19 cellular contexts compared by ENCODE assay signal in genomic region chr15:101185770-101186169, GRCh38.
DNase-seq lines count a peak whose midpoint lies in the region; ATAC-seq and TF ChIP-seq lines count a peak whose summit lies in the region.
"Had no signal": no experiment of that assay in that cellular context is flagged by ENCODE, and none has a peak within 500 bp of the region (broad histone marks: within the 10 kb centered on the region; RNA-seq: fewer than 3 reads in every experiment).

No MANE protein-coding gene starts in this region.

- H3K27me3 Mint-ChIP-seq in activated T-helper 1 cell treated with anti-CD3 and anti-CD28 coated beads, Interleukin-12 subunit alpha, Interleukin-12 subunit beta, Interleukin-2, Interleukin-4 antibody, amounts not matched to agents 30 ng/mL and 10 ng/mL and 1 ng/mL, durations not matched to agents 14 hours and 24 hours and 36 hours (ENCODE audit: insufficient read depth): no peaks in the 10 kb centered on the region

- no peak overlapping the region for H3K23ac ChIP-seq in mesendoderm (ENCODE audit: low read length)

- H4K5ac ChIP-seq in mesendoderm (ENCODE audit: low read length): no peak overlapping the region

- no peaks in the 10 kb centered on the region for H3K9me3 Mint-ChIP-seq in activated T-helper 1 cell treated with anti-CD3 and anti-CD28 coated beads, Interleukin-12 subunit alpha, Interleukin-12 subunit beta, Interleukin-2, Interleukin-4 antibody, amounts not matched to agents 30 ng/mL and 10 ng/mL and 1 ng/mL, durations not matched to agents 14 hours and 24 hours and 36 hours
- H3K9me3 Mint-ChIP-seq: CD8-positive, alpha-beta T cell; HFFc6 had no signal

- DNase-seq in right cardiac atrium: no peak
- DNase-seq in heart left ventricle: no peak
- no peak for DNase-seq in activated T-helper 1 cell treated with anti-CD3 and anti-CD28 coated beads, Interleukin-12 subunit alpha, Interleukin-12 subunit beta, Interleukin-2, Interleukin-4 antibody, amounts not matched to agents 30 ng/mL and 10 ng/mL and 1 ng/mL, durations not matched to agents 14 hours and 24 hours and 36 hours (ENCODE audit: low spot score)
- peak; percentile 26 for DNase-seq in mesendoderm
- DNase-seq in ecto neural progenitor cell (ENCODE audit: low spot score): no peak
- no peak for DNase-seq in NCI-H1694 (lab: John Stamatoyannopoulos, UW)
- DNase-seq: CD8-positive, alpha-beta T cell; DND-41; GDM1; GOT3; HFFc6; MM.1S; NCI-H1105; NCI-H187; NCI-H446; NCI-H748 treated with DMSO at 0.1 percent for 48 hours; SHP77 had no signal

- H3K4me1 ChIP-seq in right cardiac atrium (ENCODE audit: control insufficient read depth, insufficient read depth, low read length) (peaks cover 17% of the 10 kb centered on the region), heart left ventricle (peaks cover 4 to 94% (median 56%) of the 10 kb centered on the region in 12 donors), mesendoderm (ENCODE audit: control insufficient read depth, low read depth, low read length) (peaks cover 7% of the 10 kb centered on the region)

- WGBS in right cardiac atrium: 84% methylated on average over 5 of the region's 5 CpGs
- 82 to 89% (median 87%) methylated on average over 5 of the region's 5 CpGs for WGBS in heart left ventricle, 4 donors
- no CpG with 5 or more reads among the region's 5 CpGs for WGBS in mesendoderm (ENCODE audit: extremely low coverage, insufficient coverage, low lambda C conversion rate)

- H3K9ac ChIP-seq in mesendoderm (ENCODE audit: low read length): no peak overlapping the region

- no peak overlapping the region for H2BK120ac ChIP-seq in mesendoderm (ENCODE audit: low read depth, low read length)

- ATAC-seq in right cardiac atrium (no peak), heart left ventricle (no peak), HG03159 (IDR thresholded peaks at IDR 0.05; ENCODE audit: unreplicated experiment) (no peak)
- ATAC-seq: CD8-positive, alpha-beta T cell; HepG2 had no signal

- TF ChIP-seq CTCF in heart left ventricle (IDR thresholded peaks at IDR 0.05): no peak

- H2AK5ac ChIP-seq in mesendoderm (ENCODE audit: low read length): no peak overlapping the region

- H3K18ac ChIP-seq in mesendoderm (ENCODE audit: low read length): no peak overlapping the region

- no peak overlapping the region for H2BK15ac ChIP-seq in mesendoderm (replicated peaks; ENCODE audit: low read depth)

- peaks cover 37% of the 10 kb centered on the region for H3K79me1 ChIP-seq in mesendoderm (ENCODE audit: low read length)

- peak overlapping the region; percentile 38 for H3K4me3 Mint-ChIP-seq in activated T-helper 1 cell treated with anti-CD3 and anti-CD28 coated beads, Interleukin-12 subunit alpha, Interleukin-12 subunit beta, Interleukin-2, Interleukin-4 antibody, amounts not matched to agents 30 ng/mL and 10 ng/mL and 1 ng/mL, durations not matched to agents 14 hours and 24 hours and 36 hours
- H3K4me3 Mint-ChIP-seq: CD8-positive, alpha-beta T cell had no signal

- intact Hi-C loops in right cardiac atrium (cut with DNase I) (loop anchor here in 1 of 4 donors (10.0 kb wide), 1 partner anchor 59 kb away; no protein-coding TSS in a partner anchor), heart left ventricle (cut with DNase I) (loop anchor here in 3 of 10 donors (5.0 to 10.0 kb wide), 3 partner anchors 59 to 67 kb away; partner anchors contain the start of gene CHSY1 (in 1 of the 3))
- intact Hi-C loops in activated T-helper 1 cell treated with anti-CD3 and anti-CD28 coated beads, Interleukin-12 subunit alpha, Interleukin-12 subunit beta, Interleukin-2, Interleukin-4 antibody, amounts not matched to agents 30 ng/mL and 10 ng/mL and 1 ng/mL, durations not matched to agents 14 hours and 24 hours and 36 hours (cut with micrococcal nuclease): loop anchor here (5.0 kb wide), 1 partner anchor 93 kb away; no protein-coding TSS in a partner anchor

- no peak overlapping the region for H3K4me2 ChIP-seq in mesendoderm (ENCODE audit: low read length)

- TF ChIP-seq POLR2A in heart left ventricle (IDR thresholded peaks at IDR 0.05): no peak

- H3K4me1 Mint-ChIP-seq in activated T-helper 1 cell treated with anti-CD3 and anti-CD28 coated beads, Interleukin-12 subunit alpha, Interleukin-12 subunit beta, Interleukin-2, Interleukin-4 antibody, amounts not matched to agents 30 ng/mL and 10 ng/mL and 1 ng/mL, durations not matched to agents 14 hours and 24 hours and 36 hours (ENCODE audit: low read depth): peaks cover 87% of the 10 kb centered on the region

- no peaks in the 10 kb centered on the region for H3K9me3 ChIP-seq in right cardiac atrium (ENCODE audit: control insufficient read depth, low read length)
- no peaks in the 10 kb centered on the region for H3K9me3 ChIP-seq in heart left ventricle

- H3K36me3 ChIP-seq in heart left ventricle: peaks cover 0 to 26% (median 0%) of the 10 kb centered on the region in 9 donors
- H3K36me3 ChIP-seq in mesendoderm (ENCODE audit: control insufficient read depth, insufficient read depth, low read length): no peaks in the 10 kb centered on the region

- H2BK5ac ChIP-seq in mesendoderm (ENCODE audit: low read length): no peak overlapping the region

- H3K27me3 ChIP-seq in right cardiac atrium (ENCODE audit: control insufficient read depth, insufficient read depth): no peaks in the 10 kb centered on the region
- no peaks in the 10 kb centered on the region for H3K27me3 ChIP-seq in heart left ventricle
- no peaks in the 10 kb centered on the region for H3K27me3 ChIP-seq in mesendoderm (ENCODE audit: insufficient read depth, low read length, poor library complexity)

- H3K4ac ChIP-seq in mesendoderm (ENCODE audit: low read depth, low read length): no peak overlapping the region

- no peak overlapping the region for H4K8ac ChIP-seq in mesendoderm (ENCODE audit: low read depth, low read length)

- H3K27ac Mint-ChIP-seq in activated T-helper 1 cell treated with anti-CD3 and anti-CD28 coated beads, Interleukin-12 subunit alpha, Interleukin-12 subunit beta, Interleukin-2, Interleukin-4 antibody, amounts not matched to agents 30 ng/mL and 10 ng/mL and 1 ng/mL, durations not matched to agents 14 hours and 24 hours and 36 hours: peak overlapping the region; percentile 66
- H3K27ac Mint-ChIP-seq: CD8-positive, alpha-beta T cell had no signal

- H3K27ac ChIP-seq in right cardiac atrium (ENCODE audit: low read length): peak overlapping the region; percentile 59
- H3K27ac ChIP-seq in heart left ventricle: peak overlapping the region in 4 of 12 donors; percentile 75 to 83 (median 78)
- no peak overlapping the region for H3K27ac ChIP-seq in mesendoderm (ENCODE audit: low read depth, low read length)

- H3K79me2 ChIP-seq in mesendoderm (ENCODE audit: control insufficient read depth, insufficient read depth, low read length): peaks cover 53% of the 10 kb centered on the region

- peaks cover 64% of the 10 kb centered on the region for H3K36me3 Mint-ChIP-seq in activated T-helper 1 cell treated with anti-CD3 and anti-CD28 coated beads, Interleukin-12 subunit alpha, Interleukin-12 subunit beta, Interleukin-2, Interleukin-4 antibody, amounts not matched to agents 30 ng/mL and 10 ng/mL and 1 ng/mL, durations not matched to agents 14 hours and 24 hours and 36 hours (ENCODE audit: low read depth)

- H3K4me3 ChIP-seq in right cardiac atrium (ENCODE audit: low read length): no peak overlapping the region
- no peak overlapping the region for H3K4me3 ChIP-seq in heart left ventricle
- H3K4me3 ChIP-seq in mesendoderm (ENCODE audit: low read length): no peak overlapping the region

- H3K56ac ChIP-seq in mesendoderm (ENCODE audit: low read length): no peak overlapping the region
